ENCODE assay signal across 20 cellular contexts in genomic region chr1:64173300-64173940, GRCh38. TPM values are rescaled to one million over a fixed set of nuclear protein-coding genes. Genes with fewer than 3 reads are reported as not detected.
DNase-seq lines count a peak whose midpoint lies in the region; ATAC-seq and TF ChIP-seq lines count a peak whose summit lies in the region.
"Had no signal": no experiment of that assay in that cellular context is flagged by ENCODE, and none has a peak within 500 bp of the region (broad histone marks: within the 10 kb centered on the region; RNA-seq: fewer than 3 reads in every experiment).

No MANE protein-coding gene starts in this region.

- CTCF ChIA-PET in AG04450 (lab: Charles Lee), result interaction anchor here (1.2 to 1.7 kb wide), 6 partner anchors 10 to 481 kb away, joined by 3 to 6 read pairs (median 4); no protein-coding TSS in a partner anchor
- CTCF ChIA-PET in activated naive CD4-positive, alpha-beta T cell treated with anti-CD3 and anti-CD28 coated beads for 36 hours (lab: Charles Lee), result no interaction called here

- H3K27me3 Mint-ChIP-seq in HFFc6 (ENCODE audit: insufficient read depth) (no peaks in the 10 kb centered on the region), mesothelial cell of epicardium (ENCODE audit: low read depth) (no peaks in the 10 kb centered on the region)
- H3K27me3 Mint-ChIP-seq in activated naive CD4-positive, alpha-beta T cell treated with anti-CD3 and anti-CD28 coated beads for 36 hours (ENCODE audit: low read depth), result peaks cover 7% of the 10 kb centered on the region

- H3K9me3 ChIP-seq in AG04450 (ENCODE audit: control insufficient read depth, insufficient read depth, low read length), result no peaks in the 10 kb centered on the region
- H3K9me3 ChIP-seq in adipocyte (ENCODE audit: control insufficient read depth, low read length), result no peaks in the 10 kb centered on the region
- H3K9me3 ChIP-seq: Caco-2, right atrium auricular region had no signal

- H3K4me3 ChIP-seq in AG04450 (ENCODE audit: low read depth, low read length), result no peak overlapping the region
- no peak overlapping the region for H3K4me3 ChIP-seq in adipocyte (ENCODE audit: low read length)
- H3K4me3 ChIP-seq: lung, right atrium auricular region had no signal

- intact Hi-C loops in activated naive CD4-positive, alpha-beta T cell treated with anti-CD3 and anti-CD28 coated beads for 36 hours (cut with micrococcal nuclease), result loop anchor here (5.0 kb wide), 1 partner anchor 49 kb away; no protein-coding TSS in a partner anchor

- H3K36me3 ChIP-seq in adipocyte (ENCODE audit: control insufficient read depth, insufficient read depth, low read length, severe bottlenecking), result peaks cover 13% of the 10 kb centered on the region

- H3K9ac ChIP-seq in adipocyte (ENCODE audit: low read length), result peak overlapping the region; percentile 65

- H3K4me3 Mint-ChIP-seq in HFFc6 (peak overlapping the region; percentile 77), mesothelial cell of epicardium (no peak overlapping the region)
- H3K4me3 Mint-ChIP-seq in activated naive CD4-positive, alpha-beta T cell treated with anti-CD3 and anti-CD28 coated beads for 36 hours, result no peak overlapping the region
- H3K4me3 Mint-ChIP-seq: neural crest cell, T-helper 17 cell had no signal

- H3K4me1 Mint-ChIP-seq in HFFc6 (ENCODE audit: low read depth), result peaks cover 36% of the 10 kb centered on the region
- H3K4me1 Mint-ChIP-seq in mesothelial cell of epicardium, result peaks cover 48% of the 10 kb centered on the region
- peaks cover 24% of the 10 kb centered on the region for H3K4me1 Mint-ChIP-seq in activated naive CD4-positive, alpha-beta T cell treated with anti-CD3 and anti-CD28 coated beads for 36 hours (ENCODE audit: low read depth)
- H3K4me1 Mint-ChIP-seq: neural crest cell, T-helper 17 cell had no signal

- H3K27me3 ChIP-seq in AG04450 (ENCODE audit: control insufficient read depth, insufficient read depth, low read length) (no peaks in the 10 kb centered on the region), adipocyte (replicated peaks; ENCODE audit: control insufficient read depth, insufficient read depth, low read length) (no peaks in the 10 kb centered on the region)
- H3K27me3 ChIP-seq: right atrium auricular region had no signal

- H3K9me3 Mint-ChIP-seq in HFFc6, result 0 out of 2 replicates have a peak, but pooled peaks cover 5% of the 10 kb centered on the region
- peaks cover 16% of the 10 kb centered on the region for H3K9me3 Mint-ChIP-seq in mesothelial cell of epicardium
- no peaks in the 10 kb centered on the region for H3K9me3 Mint-ChIP-seq in activated naive CD4-positive, alpha-beta T cell treated with anti-CD3 and anti-CD28 coated beads for 36 hours

- H3K27ac ChIP-seq in AG04450 (ENCODE audit: low read depth, low read length), result peak overlapping the region; percentile 39
- H3K27ac ChIP-seq: right atrium auricular region had no signal

- POLR2A ChIA-PET in AG04450 (lab: Yijun Ruan, JAX), result interaction anchor here (1.3 kb wide), 1 partner anchor 11 kb away, joined by 6 read pairs; no protein-coding TSS in a partner anchor

- H3K27ac Mint-ChIP-seq in HFFc6, result peak overlapping the region; percentile 84
- peak overlapping the region; percentile 89 for H3K27ac Mint-ChIP-seq in mesothelial cell of epicardium
- H3K27ac Mint-ChIP-seq in activated naive CD4-positive, alpha-beta T cell treated with anti-CD3 and anti-CD28 coated beads for 36 hours, result no peak overlapping the region
- H3K27ac Mint-ChIP-seq: T-helper 17 cell had no signal

- peaks cover 25% of the 10 kb centered on the region for H3K36me3 Mint-ChIP-seq in HFFc6 (ENCODE audit: low read depth)
- peaks cover 54% of the 10 kb centered on the region for H3K36me3 Mint-ChIP-seq in mesothelial cell of epicardium
- H3K36me3 Mint-ChIP-seq in activated naive CD4-positive, alpha-beta T cell treated with anti-CD3 and anti-CD28 coated beads for 36 hours (ENCODE audit: low read depth), result no peaks in the 10 kb centered on the region

- no peak for TF ChIP-seq CTCF in AG04450 (IDR thresholded peaks at IDR 0.05; ENCODE audit: low read depth, low read length)
- TF ChIP-seq CTCF in HFFc6 (IDR thresholded peaks at IDR 0.05), result no peak
- no peak for TF ChIP-seq CTCF in mesothelial cell of epicardium (IDR thresholded peaks at IDR 0.05; ENCODE audit: unreplicated experiment)

- H3K4me1 ChIP-seq in adipocyte (ENCODE audit: control insufficient read depth, insufficient read depth, low read length), result peaks cover 44% of the 10 kb centered on the region
- H3K4me1 ChIP-seq: right atrium auricular region had no signal

- ATAC-seq in GM19467 (IDR thresholded peaks at IDR 0.05; ENCODE audit: unreplicated experiment) (no peak), HG03457 (IDR thresholded peaks at IDR 0.05; ENCODE audit: unreplicated experiment) (no peak), HG02973 (IDR thresholded peaks at IDR 0.05; ENCODE audit: unreplicated experiment) (no peak)
- ATAC-seq: HepG2, T-helper 17 cell had no signal

- no peak for DNase-seq in AG04450 (ENCODE audit: low read depth, low spot score)
- DNase-seq in HFFc6, result no peak
- peak; percentile 57 for DNase-seq in adipocyte (ENCODE audit: low read depth)
- DNase-seq in mesothelial cell of epicardium (ENCODE audit: low spot score in 2 of 2, unreplicated experiment in 2 of 2), result no peak
- DNase-seq in activated naive CD4-positive, alpha-beta T cell treated with anti-CD3 and anti-CD28 coated beads for 36 hours, result no peak
- DNase-seq: activated CD4-positive, CD25-positive, alpha-beta regulatory T cell; activated effector memory CD4-positive, alpha-beta T cell treated with Interleukin-2 at 50 U/mL for 16 hours; anterior cingulate cortex; Caco-2; cortex of kidney; substantia nigra; T-helper 17 cell had no signal

RNA-seq across cellular contexts. Expression of gene UBE2U, which starts 30.0 kb away (rescaled TPM):
- polyA plus RNA-seq in AG04450 (2011; rRNA removed), result not detected in 2 replicates
- not detected in 2 replicates for polyA minus RNA-seq in AG04450 (2011; rRNA and poly(A)+ RNA removed)
- total RNA-seq in HFFc6 (2021; fragmentation: NEBNext Ultra II Directional; extraction: Animal tissue kit (Norgen Biotek cat#: 25700)), result not detected
- not detected in 3 replicates for total RNA-seq in mesothelial cell of epicardium
- total RNA-seq in activated naive CD4-positive, alpha-beta T cell treated with anti-CD3 and anti-CD28 coated beads for 36 hours, result not detected
- total RNA-seq: Caco-2, glomerular endothelial cell, HepG2, lung, neural crest cell, right atrium auricular region, T-helper 17 cell had no signal
- polyA plus RNA-seq: HepG2, lung had no signal
